6 cellular contexts compared by ENCODE assay signal in genomic region chr6:28266563-28266961, GRCh38. TPM values are rescaled to one million over a fixed set of nuclear protein-coding genes. Genes with fewer than 3 reads are reported as not detected.
DNase-seq lines count a peak whose midpoint lies in the region; ATAC-seq, FAIRE-seq and TF ChIP-seq lines count a peak whose summit lies in the region.

No MANE protein-coding gene starts in this region.

- POLR2A ChIA-PET in A549 (lab: Yijun Ruan, JAX), result interaction anchor here (0.6 to 1.6 kb wide), 10 partner anchors 14 to 715 kb away, joined by 3 to 25 read pairs (median 6); partner anchors contain the start of genes PGBD1, ZKSCAN3, ZKSCAN4 and ZSCAN31

- DNase-seq in A549 (ENCODE audit: low read depth in 1 of 2, low spot score in 1 of 2), result no peak
- DNase-seq in Peyer's patch, result no peak
- no peak for DNase-seq in kidney epithelial cell (ENCODE audit: low read depth)
- DNase-seq in mucosa of gallbladder (ENCODE audit: low spot score), result no peak
- no peak for DNase-seq in iPS-NIHi11 (ENCODE audit: low spot score)
- no peak for DNase-seq in SK-N-DZ (ENCODE audit: low spot score)

- H3K27ac ChIP-seq in A549 (peak overlapping the region; percentile 93 to 96), Peyer's patch (peak overlapping the region in 3 of 4 donors; percentile 71 to 82 (median 78))

- H3K4me1 ChIP-seq in A549, result peaks cover 25% of the 10 kb centered on the region
- H3K4me1 ChIP-seq in Peyer's patch, result peaks cover 0 to 6% (median 0%) of the 10 kb centered on the region in 4 donors

- no peaks in the 10 kb centered on the region for H3K36me3 ChIP-seq in Peyer's patch
- no peaks in the 10 kb centered on the region for H3K36me3 ChIP-seq in kidney epithelial cell (ENCODE audit: control insufficient read depth, insufficient read depth, low read length)

- no peak for TF ChIP-seq RAD21 in A549 (conservative IDR thresholded peaks at IDR 0.05 in 1 of 2, IDR thresholded peaks at IDR 0.05 in 1 of 2)

- H3K27me3 ChIP-seq in Peyer's patch (no peaks in the 10 kb centered on the region), kidney epithelial cell (ENCODE audit: control insufficient read depth, insufficient read depth, low read length) (no peaks in the 10 kb centered on the region)

- no peak for FAIRE-seq in A549 (lab: Jason Lieb, UNC)

- 0% methylated on average over 5 of the region's 5 CpGs for WGBS in A549 (ENCODE audit: missing lambda C conversion rate)

- no peak for TF ChIP-seq EP300 in A549 (IDR thresholded peaks at IDR 0.05)

- no peak for TF ChIP-seq CTCF in A549 (IDR thresholded peaks at IDR 0.05)
- TF ChIP-seq CTCF in Peyer's patch (IDR thresholded peaks at IDR 0.05), result no peak
- no peak for TF ChIP-seq CTCF in kidney epithelial cell (IDR thresholded peaks at IDR 0.05; ENCODE audit: insufficient read depth, low read length, poor library complexity, severe bottlenecking)

- ATAC-seq in A549, result no peak

- CTCF ChIA-PET in A549 (lab: Yijun Ruan, JAX), result interaction anchor here (1.3 to 1.7 kb wide), 2 partner anchors 32 to 89 kb away, joined by 4 to 6 read pairs; no protein-coding TSS in a partner anchor

- peak overlapping the region; percentile 69 for H3K4me2 ChIP-seq in A549

- no peak for TF ChIP-seq POLR2A in A549 (IDR thresholded peaks at IDR 0.05; ENCODE audit: low read length)
- no peak for TF ChIP-seq POLR2A in Peyer's patch (IDR thresholded peaks at IDR 0.05)

- H3K9me3 ChIP-seq in A549 (no peaks in the 10 kb centered on the region), Peyer's patch (no peaks in the 10 kb centered on the region)

- H3K4me3 ChIP-seq in A549, result peak overlapping the region; percentile 68
- H3K4me3 ChIP-seq in Peyer's patch, result peak overlapping the region; percentile 57 to 90 (median 87)
- H3K4me3 ChIP-seq in kidney epithelial cell (ENCODE audit: low read depth, low read length), result peak overlapping the region; percentile 71

TF ChIP-seq in A549, 52 proteins besides CTCF, POLR2A, EP300 and RAD21:
- TF ChIP-seq NPAS2 (CRISPR knock-in tag; IDR thresholded peaks at IDR 0.05; ENCODE audit: borderline replicate concordance) (no peak), CEBPB (IDR thresholded peaks at IDR 0.05) (no peak), FOSL2 (IDR thresholded peaks at IDR 0.05) (no peak), FOSL2 (CRISPR knock-in tag; IDR thresholded peaks at IDR 0.05) (no peak), KDM5A (IDR thresholded peaks at IDR 0.05) (no peak)
- TF ChIP-seq, protein P1, sequence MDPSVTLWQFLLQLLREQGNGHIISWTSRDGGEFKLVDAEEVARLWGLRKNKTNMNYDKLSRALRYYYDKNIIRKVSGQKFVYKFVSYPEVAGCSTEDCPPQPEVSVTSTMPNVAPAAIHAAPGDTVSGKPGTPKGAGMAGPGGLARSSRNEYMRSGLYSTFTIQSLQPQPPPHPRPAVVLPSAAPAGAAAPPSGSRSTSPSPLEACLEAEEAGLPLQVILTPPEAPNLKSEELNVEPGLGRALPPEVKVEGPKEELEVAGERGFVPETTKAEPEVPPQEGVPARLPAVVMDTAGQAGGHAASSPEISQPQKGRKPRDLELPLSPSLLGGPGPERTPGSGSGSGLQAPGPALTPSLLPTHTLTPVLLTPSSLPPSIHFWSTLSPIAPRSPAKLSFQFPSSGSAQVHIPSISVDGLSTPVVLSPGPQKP (IDR thresholded peaks at IDR 0.05; ENCODE audit: low read depth, low read length), result no peak

RNA-seq across cellular contexts. Expression of gene ZSCAN26, which starts 0.4 kb away (rescaled TPM):
- polyA plus RNA-seq in A549 (2011; rRNA removed) (10.1 and 11.2 TPM in 2 replicates), A549 (2017; fragmentation: RNase III; extraction: RNeasy Plus Mini Kit Qiagen cat#74134 plus additional on column Dnase treatment) (5.0 to 6.2 TPM (median 5.9 TPM) in 3 replicates)
- 2.1 and 2.9 TPM in 2 replicates for polyA plus RNA-seq in A549 (2012; cell fraction: cytosol; rRNA removed)
- 3.3 and 4.0 TPM in 2 replicates for polyA plus RNA-seq in A549 (2012; cell fraction: nucleus; rRNA removed)
- 7.8 and 9.8 TPM in 2 replicates for polyA minus RNA-seq in A549 (2011; rRNA and poly(A)+ RNA removed)
- total RNA-seq in Peyer's patch (10 to 100 TPM; 19.1 to 34.7 (median 20.2) TPM), kidney epithelial cell (15.8 and 18.6 TPM in 2 replicates), mucosa of gallbladder (17.2 TPM)
- 20.4 and 22.8 TPM in 2 replicates for polyA plus RNA-seq in SK-N-DZ (2014; cell fraction: cytosol; rRNA removed)
- polyA plus RNA-seq in SK-N-DZ (2014; cell fraction: nucleus; rRNA removed), result 26.2 and 46.7 TPM in 2 replicates

RNA-seq across cellular contexts. Expression of gene NKAPL, which starts 7.5 kb away (rescaled TPM):
- polyA plus RNA-seq in A549 (2011; rRNA removed) (not detected in 2 replicates), A549 (2017; fragmentation: RNase III; extraction: RNeasy Plus Mini Kit Qiagen cat#74134 plus additional on column Dnase treatment) (not detected in 3 replicates)
- polyA plus RNA-seq in A549 (2012; cell fraction: cytosol; rRNA removed), result not detected in 2 replicates
- polyA plus RNA-seq in A549 (2012; cell fraction: nucleus; rRNA removed), result not detected in 2 replicates
- polyA minus RNA-seq in A549 (2011; rRNA and poly(A)+ RNA removed), result not detected in 2 replicates
- total RNA-seq in Peyer's patch (not detected), kidney epithelial cell (1.0 and 1.1 TPM in 2 replicates), mucosa of gallbladder (1.9 TPM)
- polyA plus RNA-seq in SK-N-DZ (2014; cell fraction: cytosol; rRNA removed), result not detected in 2 replicates
- not detected in 2 replicates for polyA plus RNA-seq in SK-N-DZ (2014; cell fraction: nucleus; rRNA removed)

RNA-seq across cellular contexts. Expression of gene ZKSCAN4, which starts 14.5 kb away (rescaled TPM):
- 2.3 TPM in 2 replicates for polyA plus RNA-seq in A549 (2011; rRNA removed)
- 0.81 and 1.0 TPM in 2 replicates for polyA plus RNA-seq in A549 (2012; cell fraction: cytosol; rRNA removed)
- 0.70 and 0.72 TPM in 2 replicates for polyA plus RNA-seq in A549 (2012; cell fraction: nucleus; rRNA removed)
- polyA plus RNA-seq in A549 (2017; fragmentation: RNase III; extraction: RNeasy Plus Mini Kit Qiagen cat#74134 plus additional on column Dnase treatment), result 1.7 to 2.1 TPM (median 1.8 TPM) in 3 replicates
- 1.7 and 1.9 TPM in 2 replicates for polyA minus RNA-seq in A549 (2011; rRNA and poly(A)+ RNA removed)
- total RNA-seq in Peyer's patch, result 1 to 10 TPM; 4.4 to 9.6 (median 5.9) TPM
- total RNA-seq in kidney epithelial cell, result 3.8 and 4.4 TPM in 2 replicates
- total RNA-seq in mucosa of gallbladder, result 6.4 TPM
- 3.8 and 4.1 TPM in 2 replicates for polyA plus RNA-seq in SK-N-DZ (2014; cell fraction: cytosol; rRNA removed)
- polyA plus RNA-seq in SK-N-DZ (2014; cell fraction: nucleus; rRNA removed), result 3.3 and 4.7 TPM in 2 replicates

RNA-seq across cellular contexts. Expression of gene PGBD1, which starts 14.8 kb away (rescaled TPM):
- polyA plus RNA-seq in A549 (2011; rRNA removed) (5.2 and 7.0 TPM in 2 replicates), A549 (2017; fragmentation: RNase III; extraction: RNeasy Plus Mini Kit Qiagen cat#74134 plus additional on column Dnase treatment) (3.7 to 4.1 TPM (median 3.7 TPM) in 3 replicates)
- polyA plus RNA-seq in A549 (2012; cell fraction: cytosol; rRNA removed), result 2.2 and 2.5 TPM in 2 replicates
- 1.8 and 2.2 TPM in 2 replicates for polyA plus RNA-seq in A549 (2012; cell fraction: nucleus; rRNA removed)
- polyA minus RNA-seq in A549 (2011; rRNA and poly(A)+ RNA removed), result 3.3 and 3.8 TPM in 2 replicates
- total RNA-seq in Peyer's patch (1 to 10 TPM in 2 of 4 donors, under 1 TPM in 2; 0.88 to 3.8 (median 1.7) TPM), kidney epithelial cell (4.8 and 6.6 TPM in 2 replicates), mucosa of gallbladder (1.8 TPM)
- polyA plus RNA-seq in SK-N-DZ (2014; cell fraction: cytosol; rRNA removed), result 9.2 and 11.0 TPM in 2 replicates
- polyA plus RNA-seq in SK-N-DZ (2014; cell fraction: nucleus; rRNA removed), result 14.2 and 15.5 TPM in 2 replicates

RNA-seq across cellular contexts. Expression of gene ZSCAN9, which starts 41.5 kb away (rescaled TPM):
- 16.2 and 18.4 TPM in 2 replicates for polyA plus RNA-seq in A549 (2011; rRNA removed)
- polyA plus RNA-seq in A549 (2012; cell fraction: cytosol; rRNA removed), result 4.3 and 4.9 TPM in 2 replicates
- polyA plus RNA-seq in A549 (2012; cell fraction: nucleus; rRNA removed), result 4.0 and 5.8 TPM in 2 replicates
- polyA plus RNA-seq in A549 (2017; fragmentation: RNase III; extraction: RNeasy Plus Mini Kit Qiagen cat#74134 plus additional on column Dnase treatment), result 7.2 to 8.1 TPM (median 7.7 TPM) in 3 replicates
- polyA minus RNA-seq in A549 (2011; rRNA and poly(A)+ RNA removed), result 11.5 and 15.3 TPM in 2 replicates
- total RNA-seq in Peyer's patch, result 10 to 100 TPM; 11.9 to 28.9 (median 22.7) TPM
- 19.2 and 23.7 TPM in 2 replicates for total RNA-seq in kidney epithelial cell
- total RNA-seq in mucosa of gallbladder, result 10.8 TPM
- polyA plus RNA-seq in SK-N-DZ (2014; cell fraction: cytosol; rRNA removed), result 36.5 and 38.6 TPM in 2 replicates
- 31.8 and 67.5 TPM in 2 replicates for polyA plus RNA-seq in SK-N-DZ (2014; cell fraction: nucleus; rRNA removed)
